8 cellular contexts compared by ENCODE assay signal in the genomic region with DNA sequence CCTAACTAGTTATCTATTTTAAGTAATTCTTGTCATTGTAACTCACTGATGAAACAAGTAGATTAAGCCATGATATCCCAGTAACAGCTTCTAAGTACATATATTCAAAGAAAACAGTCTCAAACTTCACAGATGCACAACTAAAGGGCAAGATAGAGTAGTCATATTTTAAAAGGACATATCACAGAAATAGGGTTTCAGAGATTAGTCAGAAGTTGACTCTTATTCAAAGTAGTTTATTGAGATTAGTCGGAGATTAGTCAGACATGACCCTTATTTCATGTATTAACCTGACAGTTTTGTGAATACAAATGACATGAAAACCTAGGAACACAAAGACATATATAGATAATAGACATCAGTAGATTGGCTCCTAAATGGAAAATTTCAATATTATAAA. TPM values are rescaled to one million over a fixed set of nuclear protein-coding genes. Genes with fewer than 3 reads are reported as not detected.
DNase-seq lines count a peak whose midpoint lies in the region; ATAC-seq and TF ChIP-seq lines count a peak whose summit lies in the region.

No MANE protein-coding gene starts in this region.

- H4K20me1 ChIP-seq in neural progenitor cell (ENCODE audit: low read depth) = no peaks in the 10 kb centered on the region

- H3K4me1 ChIP-seq in adipocyte (ENCODE audit: control insufficient read depth, insufficient read depth, low read length) (peaks cover 42% of the 10 kb centered on the region), esophagus muscularis mucosa (peaks cover 0 to 11% (median 0%) of the 10 kb centered on the region in 4 donors), neural progenitor cell (peaks cover 7% of the 10 kb centered on the region)

- 71% methylated on average over 1 of the region's 1 CpG for WGBS in esophagus muscularis mucosa

- no peak overlapping the region for H3K4me3 Mint-ChIP-seq in activated CD4-positive, alpha-beta T cell treated with anti-CD3 and anti-CD28 coated beads, Interleukin-2, amount 10 ng/mL, durations not matched to agents 7 days and 5 days
- H3K4me3 Mint-ChIP-seq in neural progenitor cell = no peak overlapping the region

- no peak overlapping the region for H2AFZ ChIP-seq in neural progenitor cell (replicated peaks)

- H3K79me2 ChIP-seq in neural progenitor cell (ENCODE audit: low read depth) = no peaks in the 10 kb centered on the region

- no peak for TF ChIP-seq EP300 in esophagus muscularis mucosa (IDR thresholded peaks at IDR 0.05)

- H3K9ac ChIP-seq in adipocyte (ENCODE audit: low read length) (no peak overlapping the region), neural progenitor cell (no peak overlapping the region)

- H3K9me3 ChIP-seq in adipocyte (ENCODE audit: control insufficient read depth, low read length) = no peaks in the 10 kb centered on the region
- H3K9me3 ChIP-seq in esophagus muscularis mucosa = no peaks in the 10 kb centered on the region
- H3K9me3 ChIP-seq in neural progenitor cell (ENCODE audit: low read depth) = no peaks in the 10 kb centered on the region

- peak; percentile 90 for ATAC-seq in GM19468 (IDR thresholded peaks at IDR 0.05; ENCODE audit: extremely low read depth, unreplicated experiment)
- ATAC-seq in HG03108 (IDR thresholded peaks at IDR 0.05; ENCODE audit: unreplicated experiment) = peak; percentile 71

- peaks cover 32% of the 10 kb centered on the region for H3K36me3 Mint-ChIP-seq in activated CD4-positive, alpha-beta T cell treated with anti-CD3 and anti-CD28 coated beads, Interleukin-2, amount 10 ng/mL, durations not matched to agents 7 days and 5 days (ENCODE audit: low read depth)
- peaks cover 30% of the 10 kb centered on the region for H3K36me3 Mint-ChIP-seq in neural progenitor cell

- H3K36me3 ChIP-seq in adipocyte (ENCODE audit: control insufficient read depth, insufficient read depth, low read length, severe bottlenecking) (peaks cover 13% of the 10 kb centered on the region), esophagus muscularis mucosa (peaks cover 8 to 29% (median 15%) of the 10 kb centered on the region in 4 donors), neural progenitor cell (peaks cover 4% of the 10 kb centered on the region)

- H3F3A ChIP-seq in neural progenitor cell (ENCODE audit: low read depth) = no peaks in the 10 kb centered on the region

- peak overlapping the region; percentile 53 for H3K4me3 ChIP-seq in adipocyte (ENCODE audit: low read length)
- H3K4me3 ChIP-seq in esophagus muscularis mucosa = no peak overlapping the region
- no peak overlapping the region for H3K4me3 ChIP-seq in neural progenitor cell

- CTCF ChIA-PET in GM10248 (lab: Yijun Ruan, JAX) = interaction anchor here (1.1 kb wide), 1 partner anchor 17 kb away, joined by 3 read pairs; no protein-coding TSS in a partner anchor
- CTCF ChIA-PET in activated CD4-positive, alpha-beta T cell treated with anti-CD3 and anti-CD28 coated beads, Interleukin-2, amount 10 ng/mL, durations not matched to agents 7 days and 5 days (lab: Charles Lee) = interaction anchor here (1.1 kb wide), 1 partner anchor 16 kb away, joined by 3 read pairs; a partner anchor contains a TSS

- H3K27me3 ChIP-seq in adipocyte (replicated peaks; ENCODE audit: control insufficient read depth, insufficient read depth, low read length) = no peaks in the 10 kb centered on the region
- H3K27me3 ChIP-seq in esophagus muscularis mucosa = no peaks in the 10 kb centered on the region
- H3K27me3 ChIP-seq in neural progenitor cell = no peaks in the 10 kb centered on the region

- DNase-seq in GM10248 (ENCODE audit: extremely low spot score) = peak; percentile 42
- no peak for DNase-seq in adipocyte (ENCODE audit: low read depth)
- DNase-seq in esophagus muscularis mucosa (ENCODE audit: extremely low spot score) = no peak
- DNase-seq in activated effector memory CD4-positive, alpha-beta T cell treated with anti-CD3 and anti-CD28 coated beads, Interleukin-2, amount 50 U/mL, for 16 hours = no peak
- no peak for DNase-seq in activated CD4-positive, alpha-beta T cell treated with anti-CD3 and anti-CD28 coated beads, Interleukin-2, amount 10 ng/mL, durations not matched to agents 7 days and 5 days
- DNase-seq in neural progenitor cell (ENCODE audit: low spot score) = no peak

- H3K4me2 ChIP-seq in neural progenitor cell = no peak overlapping the region

- no peaks in the 10 kb centered on the region for H3K9me3 Mint-ChIP-seq in activated CD4-positive, alpha-beta T cell treated with anti-CD3 and anti-CD28 coated beads, Interleukin-2, amount 10 ng/mL, durations not matched to agents 7 days and 5 days
- no peaks in the 10 kb centered on the region for H3K9me3 Mint-ChIP-seq in neural progenitor cell

- no peak for TF ChIP-seq CTCF in GM10248 (IDR thresholded peaks at IDR 0.05; ENCODE audit: control extremely low read depth, extremely low read depth, low read depth, missing control alignments)
- TF ChIP-seq CTCF in esophagus muscularis mucosa (IDR thresholded peaks at IDR 0.05) = no peak
- TF ChIP-seq CTCF in neural progenitor cell (IDR thresholded peaks at IDR 0.05) = no peak

- peaks cover 14% of the 10 kb centered on the region for H3K4me1 Mint-ChIP-seq in activated CD4-positive, alpha-beta T cell treated with anti-CD3 and anti-CD28 coated beads, Interleukin-2, amount 10 ng/mL, durations not matched to agents 7 days and 5 days
- no peaks in the 10 kb centered on the region for H3K4me1 Mint-ChIP-seq in neural progenitor cell

- H3K27ac ChIP-seq in esophagus muscularis mucosa (replicated peaks in 1 of 4) (no peak overlapping the region), neural progenitor cell (no peak overlapping the region)

- intact Hi-C loops in esophagus muscularis mucosa (cut with DNase I) = no loop called here

- POLR2A ChIA-PET in GM10248 (lab: Yijun Ruan, JAX) = no interaction called here
- POLR2A ChIA-PET in activated CD4-positive, alpha-beta T cell treated with anti-CD3 and anti-CD28 coated beads, Interleukin-2, amount 10 ng/mL, durations not matched to agents 7 days and 5 days (lab: Charles Lee) = interaction anchor here (0.6 kb wide), 1 partner anchor 15 kb away, joined by 3 read pairs; no protein-coding TSS in a partner anchor

- no peak for TF ChIP-seq POLR2A in esophagus muscularis mucosa (IDR thresholded peaks at IDR 0.05; ENCODE audit: low read depth)

- no peak overlapping the region for H3K27ac Mint-ChIP-seq in activated CD4-positive, alpha-beta T cell treated with anti-CD3 and anti-CD28 coated beads, Interleukin-2, amount 10 ng/mL, durations not matched to agents 7 days and 5 days
- no peak overlapping the region for H3K27ac Mint-ChIP-seq in neural progenitor cell

- H3K27me3 Mint-ChIP-seq in activated CD4-positive, alpha-beta T cell treated with anti-CD3 and anti-CD28 coated beads, Interleukin-2, amount 10 ng/mL, durations not matched to agents 7 days and 5 days = no peaks in the 10 kb centered on the region
- no peaks in the 10 kb centered on the region for H3K27me3 Mint-ChIP-seq in neural progenitor cell (ENCODE audit: insufficient read depth, low read depth)

RNA-seq across cellular contexts. Expression of a gene that starts 15.9 kb away (rescaled TPM):
- total RNA-seq in esophagus muscularis mucosa = 1 to 10 TPM; 1.2 to 2.2 (median 2.0) TPM
- total RNA-seq in activated CD4-positive, alpha-beta T cell treated with anti-CD3 and anti-CD28 coated beads, Interleukin-2, amount 10 ng/mL, durations not matched to agents 7 days and 5 days = 10 to 100 TPM; 12.3 to 12.6 TPM
- total RNA-seq in neural progenitor cell (ENCODE audit: low replicate concordance) = 3.6 and 4.5 TPM in 2 replicates

RNA-seq across cellular contexts. Expression of a gene that starts 35.0 kb away (rescaled TPM):
- 10 to 100 TPM in 3 of 4 donors, 1 to 10 TPM in 1; 10.0 to 15.0 (median 13.2) TPM for total RNA-seq in esophagus muscularis mucosa
- 10 to 100 TPM; 20.2 to 23.3 TPM for total RNA-seq in activated CD4-positive, alpha-beta T cell treated with anti-CD3 and anti-CD28 coated beads, Interleukin-2, amount 10 ng/mL, durations not matched to agents 7 days and 5 days
- 49.2 and 71.9 TPM in 2 replicates for total RNA-seq in neural progenitor cell (ENCODE audit: low replicate concordance)

RNA-seq across cellular contexts. Expression of a gene that starts 35.1 kb away (rescaled TPM):
- total RNA-seq in esophagus muscularis mucosa (10 to 100 TPM; 54.8 to 81.9 (median 61.1) TPM), neural progenitor cell (ENCODE audit: low replicate concordance) (33.3 and 43.4 TPM in 2 replicates)
- 10 to 100 TPM; 22.7 to 23.2 TPM for total RNA-seq in activated CD4-positive, alpha-beta T cell treated with anti-CD3 and anti-CD28 coated beads, Interleukin-2, amount 10 ng/mL, durations not matched to agents 7 days and 5 days
